Comparison of ENCODE assay signal across 32 cellular contexts in genomic region chr19:51195616-51196015, GRCh38. TPM values are rescaled to one million over a fixed set of nuclear protein-coding genes. Genes with fewer than 3 reads are reported as not detected.
DNase-seq lines count a peak whose midpoint lies in the region; ATAC-seq, FAIRE-seq and TF ChIP-seq lines count a peak whose summit lies in the region.
"Had no signal": no experiment of that assay in that cellular context is flagged by ENCODE, and none has a peak within 500 bp of the region (broad histone marks: within the 10 kb centered on the region; RNA-seq: fewer than 3 reads in every experiment).

No MANE protein-coding gene starts in this region.

- H3K4me1 Mint-ChIP-seq in natural killer cell treated with Interleukin-12 subunit alpha and Interleukin-12 subunit beta and Interleukin-15 and Interleukin-18, amount 100 ng/mL, for 72 hours (ENCODE audit: low read depth in 2 of 2), result peaks cover 9 to 13% of the 10 kb centered on the region in 2 donors
- peaks cover 7 to 11% of the 10 kb centered on the region in 2 donors for H3K4me1 Mint-ChIP-seq in natural killer cell
- H3K4me1 Mint-ChIP-seq in activated CD4-positive, alpha-beta memory T cell treated with anti-CD3 and anti-CD28 coated beads for 36 hours (ENCODE audit: low read depth), result peaks cover 5% of the 10 kb centered on the region

- H2AFZ ChIP-seq in neuronal stem cell (ENCODE audit: low read length), result no peak overlapping the region

- no peak overlapping the region for H3K23ac ChIP-seq in neuronal stem cell (ENCODE audit: low read depth, low read length, poor library complexity)

- H3K27me3 Mint-ChIP-seq in natural killer cell treated with Interleukin-12 subunit alpha and Interleukin-12 subunit beta and Interleukin-15 and Interleukin-18, amount 100 ng/mL, for 72 hours, result peaks cover 5 to 9% of the 10 kb centered on the region in 2 donors
- peaks cover 5 to 12% of the 10 kb centered on the region in 2 donors for H3K27me3 Mint-ChIP-seq in natural killer cell (ENCODE audit: low read depth in 2 of 2)
- peaks cover 15% of the 10 kb centered on the region for H3K27me3 Mint-ChIP-seq in activated CD4-positive, alpha-beta memory T cell treated with anti-CD3 and anti-CD28 coated beads for 36 hours

- H3K4ac ChIP-seq in neuronal stem cell (ENCODE audit: low read length), result no peak overlapping the region

- H3K9me3 Mint-ChIP-seq in natural killer cell treated with Interleukin-12 subunit alpha and Interleukin-12 subunit beta and Interleukin-15 and Interleukin-18, amount 100 ng/mL, for 72 hours, result no peaks in the 10 kb centered on the region
- H3K9me3 Mint-ChIP-seq in natural killer cell, result no peaks in the 10 kb centered on the region
- no peaks in the 10 kb centered on the region for H3K9me3 Mint-ChIP-seq in activated CD4-positive, alpha-beta memory T cell treated with anti-CD3 and anti-CD28 coated beads for 36 hours
- H3K9me3 Mint-ChIP-seq: CD4-positive, alpha-beta memory T cell; CD8-positive, alpha-beta memory T cell had no signal

- H2BK5ac ChIP-seq in neuronal stem cell (ENCODE audit: low read length), result no peak overlapping the region

- intact Hi-C loops in natural killer cell (cut with micrococcal nuclease) (no loop called here), posterior vena cava (cut with DNase I) (no loop called here)
- intact Hi-C loops in activated CD4-positive, alpha-beta memory T cell treated with anti-CD3 and anti-CD28 coated beads for 36 hours (cut with micrococcal nuclease), result no loop called here

- no peaks in the 10 kb centered on the region for H3K36me3 ChIP-seq in neuronal stem cell (replicated peaks in 1 of 2; ENCODE audit: control insufficient read depth in 2 of 2, insufficient read depth in 2 of 2, low read length in 2 of 2)
- H3K36me3 ChIP-seq: BE2C, BLaER1 had no signal

- H2BK12ac ChIP-seq in neuronal stem cell (ENCODE audit: low read length), result no peak overlapping the region

- no peak overlapping the region for H3K4me3 ChIP-seq in neuronal stem cell (ENCODE audit: low read length in 2 of 2)
- H3K4me3 ChIP-seq: BLaER1, GM12878 had no signal

- CTCF ChIA-PET in activated CD4-positive, alpha-beta memory T cell treated with anti-CD3 and anti-CD28 coated beads for 36 hours (lab: Charles Lee), result no interaction called here

- DNase-seq in natural killer cell treated with Interleukin-12 subunit alpha and Interleukin-12 subunit beta and Interleukin-15 and Interleukin-18, amount 100 ng/mL, for 72 hours (ENCODE audit: low spot score), result no peak
- DNase-seq in natural killer cell (no peak), neuronal stem cell (ENCODE audit: low spot score) (no peak), posterior vena cava (ENCODE audit: low spot score) (peak; percentile 51), islet precursor cell (no peak), H54 (ENCODE audit: insufficient read length, low spot score) (no peak)
- DNase-seq in activated CD4-positive, alpha-beta memory T cell treated with anti-CD3 and anti-CD28 coated beads for 36 hours, result no peak
- DNase-seq: 8988T; ACHN; C1 segment of cervical spinal cord; CD4-positive, alpha-beta memory T cell; CD8-positive, alpha-beta memory T cell; COR-L47; DMS 273 treated with DMSO at 0.1 percent for 48 hours; DMS153; DMS53; DMS79; DND-41; EL; GDM1 had no signal

- no CpG with 5 or more reads among the region's 10 CpGs for WGBS in neuronal stem cell (ENCODE audit: extremely low coverage in 2 of 2, insufficient read length in 2 of 2, insufficient replicate concordance in 1 of 2), 2 donors

- no peaks in the 10 kb centered on the region for H3K4me1 ChIP-seq in neuronal stem cell (ENCODE audit: control insufficient read depth in 2 of 2, insufficient read depth in 1 of 2, low read depth in 1 of 2, low read length in 2 of 2)
- H3K4me1 ChIP-seq: BE2C had no signal

- no peak for FAIRE-seq in H54 (lab: Jason Lieb, UNC)
- FAIRE-seq: A204.1, GM12878, GM12892, GM18507 had no signal

- POLR2A ChIA-PET in activated CD4-positive, alpha-beta memory T cell treated with anti-CD3 and anti-CD28 coated beads for 36 hours (lab: Charles Lee), result no interaction called here

- H3K79me1 ChIP-seq in neuronal stem cell (ENCODE audit: low read depth, low read length), result no peaks in the 10 kb centered on the region

- H3K27me3 ChIP-seq in neuronal stem cell (ENCODE audit: control insufficient read depth in 3 of 3, insufficient read depth in 3 of 3, low read depth in 1 of 3, low read length in 3 of 3), result peaks cover 0 to 10% (median 0%) of the 10 kb centered on the region in 3 experiments
- H3K27me3 ChIP-seq: BLaER1 had no signal

- H3K27ac Mint-ChIP-seq in natural killer cell treated with Interleukin-12 subunit alpha and Interleukin-12 subunit beta and Interleukin-15 and Interleukin-18, amount 100 ng/mL, for 72 hours, result no peak overlapping the region
- H3K27ac Mint-ChIP-seq in natural killer cell, result no peak overlapping the region
- no peak overlapping the region for H3K27ac Mint-ChIP-seq in activated CD4-positive, alpha-beta memory T cell treated with anti-CD3 and anti-CD28 coated beads for 36 hours
- H3K27ac Mint-ChIP-seq: CD14-positive monocyte; CD4-positive, alpha-beta memory T cell had no signal

- H3K14ac ChIP-seq in neuronal stem cell (ENCODE audit: low read length), result peak overlapping the region; percentile 48

- H3K27ac ChIP-seq in neuronal stem cell (replicated peaks; ENCODE audit: low read length), result no peak overlapping the region
- H3K27ac ChIP-seq: BLaER1 had no signal

- TF ChIP-seq POLR2A in H54 (IDR thresholded peaks at IDR 0.05; ENCODE audit: low read depth, low read length), result no peak

- no peaks in the 10 kb centered on the region for H3K36me3 Mint-ChIP-seq in natural killer cell treated with Interleukin-12 subunit alpha and Interleukin-12 subunit beta and Interleukin-15 and Interleukin-18, amount 100 ng/mL, for 72 hours
- H3K36me3 Mint-ChIP-seq in natural killer cell, result no peaks in the 10 kb centered on the region
- H3K36me3 Mint-ChIP-seq in activated CD4-positive, alpha-beta memory T cell treated with anti-CD3 and anti-CD28 coated beads for 36 hours, result no peaks in the 10 kb centered on the region
- H3K36me3 Mint-ChIP-seq: CD14-positive monocyte; CD4-positive, alpha-beta memory T cell; CD4-positive, CD25-positive, alpha-beta regulatory T cell; CD8-positive, alpha-beta memory T cell had no signal

- H3K4me2 ChIP-seq in neuronal stem cell (ENCODE audit: insufficient read depth, low read length, poor library complexity, severe bottlenecking), result no peak overlapping the region
- H3K4me2 ChIP-seq: BLaER1 had no signal

- no peak overlapping the region for H2BK120ac ChIP-seq in neuronal stem cell (ENCODE audit: low read depth, low read length)

- TF ChIP-seq CTCF in natural killer cell (IDR thresholded peaks at IDR 0.05), result no peak

- H4K8ac ChIP-seq in neuronal stem cell (ENCODE audit: low read depth, low read length), result no peak overlapping the region

- H2AK5ac ChIP-seq in neuronal stem cell (ENCODE audit: low read depth, low read length), result no peak overlapping the region

- H3K4me3 Mint-ChIP-seq in natural killer cell treated with Interleukin-12 subunit alpha and Interleukin-12 subunit beta and Interleukin-15 and Interleukin-18, amount 100 ng/mL, for 72 hours, result peak overlapping the region; percentile 28
- H3K4me3 Mint-ChIP-seq in natural killer cell, result no peak overlapping the region
- H3K4me3 Mint-ChIP-seq in activated CD4-positive, alpha-beta memory T cell treated with anti-CD3 and anti-CD28 coated beads for 36 hours, result no peak overlapping the region
- H3K4me3 Mint-ChIP-seq: CD4-positive, alpha-beta memory T cell had no signal

- H3K18ac ChIP-seq in neuronal stem cell (ENCODE audit: low read length), result no peak overlapping the region

- no peak overlapping the region for H2BK15ac ChIP-seq in neuronal stem cell (ENCODE audit: low read length)

- no peak overlapping the region for H4K91ac ChIP-seq in neuronal stem cell (ENCODE audit: low read depth, low read length, poor library complexity)

- peaks cover 0 to 3% of the 10 kb centered on the region in 2 donors for H3K9me3 ChIP-seq in neuronal stem cell (replicated peaks in 1 of 2; ENCODE audit: control insufficient read depth in 2 of 2, insufficient read depth in 1 of 2, low read depth in 1 of 2, low read length in 2 of 2)
- H3K9me3 ChIP-seq: BE2C, BLaER1 had no signal

- ATAC-seq in natural killer cell treated with Interleukin-12 subunit alpha and Interleukin-12 subunit beta and Interleukin-15 and Interleukin-18, amount 100 ng/mL, for 72 hours, result no peak
- ATAC-seq in natural killer cell, result no peak

- no peak overlapping the region for H3K9ac ChIP-seq in neuronal stem cell (ENCODE audit: low read depth, low read length, poor library complexity)
- H3K9ac ChIP-seq: BLaER1 had no signal

RNA-seq across cellular contexts. Expression of gene CD33, which starts 29.3 kb away (rescaled TPM):
- 1 to 10 TPM in 1 of 2 donors, under 1 TPM in 1; 0.89 to 1.4 TPM for total RNA-seq in natural killer cell treated with Interleukin-12 subunit alpha and Interleukin-12 subunit beta and Interleukin-15 and Interleukin-18, amount 100 ng/mL, for 72 hours
- total RNA-seq in natural killer cell (1 to 10 TPM; 2.3 to 6.5 (median 6.0) TPM), posterior vena cava (10 to 100 TPM in 1 of 2 donors, 1 to 10 TPM in 1; 10.0 to 17.4 TPM)
- polyA plus RNA-seq in neuronal stem cell (2013, experiment 1 of 2), result not detected
- polyA plus RNA-seq in neuronal stem cell (2013, experiment 2 of 2), result not detected
- total RNA-seq in activated CD4-positive, alpha-beta memory T cell treated with anti-CD3 and anti-CD28 coated beads for 36 hours, result under 1 TPM; 0.43 to 0.65 TPM
- total RNA-seq: A673, G401 had no signal
- polyA plus RNA-seq: AG04450; CD4-positive, alpha-beta memory T cell; CD8-positive, alpha-beta memory T cell had no signal

RNA-seq across cellular contexts. Expression of gene SIGLEC7, which starts 53.5 kb away (rescaled TPM):
- total RNA-seq in natural killer cell treated with Interleukin-12 subunit alpha and Interleukin-12 subunit beta and Interleukin-15 and Interleukin-18, amount 100 ng/mL, for 72 hours, result 1 to 10 TPM; 7.9 to 8.7 TPM
- total RNA-seq in natural killer cell (10 to 100 TPM; 48.6 to 56.0 (median 49.5) TPM), posterior vena cava (1 to 10 TPM; 1.8 to 5.5 TPM)
- not detected for polyA plus RNA-seq in neuronal stem cell (2013, experiment 1 of 2)
- not detected for polyA plus RNA-seq in neuronal stem cell (2013, experiment 2 of 2)
- total RNA-seq in activated CD4-positive, alpha-beta memory T cell treated with anti-CD3 and anti-CD28 coated beads for 36 hours, result not detected
- total RNA-seq: A673; CD4-positive, CD25-positive, alpha-beta regulatory T cell; Daoy; G401; GM12878 had no signal
- polyA plus RNA-seq: AG04450; CD4-positive, CD25-positive, alpha-beta regulatory T cell had no signal

RNA-seq across cellular contexts. Expression of gene SIGLECL1, which starts 55.3 kb away (rescaled TPM):
- total RNA-seq in natural killer cell treated with Interleukin-12 subunit alpha and Interleukin-12 subunit beta and Interleukin-15 and Interleukin-18, amount 100 ng/mL, for 72 hours, result not detected
- total RNA-seq in natural killer cell (not detected), posterior vena cava (not detected)
- not detected for polyA plus RNA-seq in neuronal stem cell (2013, experiment 1 of 2)
- not detected for polyA plus RNA-seq in neuronal stem cell (2013, experiment 2 of 2)
- total RNA-seq in activated CD4-positive, alpha-beta memory T cell treated with anti-CD3 and anti-CD28 coated beads for 36 hours, result not detected
- total RNA-seq: A673; CD4-positive, alpha-beta memory T cell; CD4-positive, CD25-positive, alpha-beta regulatory T cell; CD8-positive, alpha-beta memory T cell; G401; GM12878 had no signal
- polyA plus RNA-seq: AG04450; CD14-positive monocyte; CD4-positive, alpha-beta memory T cell; CD4-positive, CD25-positive, alpha-beta regulatory T cell; CD8-positive, alpha-beta memory T cell; GM12878 had no signal

Comparison
In these comparisons a context has a peak if more than half of its experiments do, and no peak if none do; other contexts are left out.
1. RNA of gene SIGLEC7, which starts 53.5 kb away (total RNA-seq): 48.6 to 56.0 TPM in natural killer cell; 7.9 to 8.7 TPM in natural killer cell treated with Interleukin-12 subunit alpha and Interleukin-12 subunit beta and Interleukin-15 and Interleukin-18, amount 100 ng/mL, for 72 hours, 1.8 to 5.5 TPM in posterior vena cava and not detected in activated CD4-positive, alpha-beta memory T cell treated with anti-CD3 and anti-CD28 coated beads for 36 hours; every median in the first group is over 4 times any median in the second.